27 cellular contexts compared by ENCODE assay signal in the genomic region with DNA sequence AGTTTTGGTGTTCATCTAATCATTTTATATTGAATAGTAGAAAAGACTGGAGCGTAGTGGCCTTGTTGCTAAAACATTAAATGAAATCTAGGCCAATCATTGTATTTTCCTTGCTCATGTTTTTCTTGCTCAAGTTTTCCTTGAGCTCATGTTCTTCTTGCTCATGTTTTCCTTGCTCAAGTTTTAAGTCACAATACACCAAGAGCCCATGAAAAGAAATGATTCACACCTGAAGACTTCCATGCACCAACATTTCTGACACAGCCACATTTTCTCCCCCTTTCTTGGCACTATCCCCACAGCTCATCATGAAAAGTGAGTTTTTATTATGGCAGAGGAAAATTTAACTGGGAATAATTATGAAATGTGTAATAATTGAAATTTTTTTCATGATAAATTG.
DNase-seq lines count a peak whose midpoint lies in the region; ATAC-seq, FAIRE-seq and TF ChIP-seq lines count a peak whose summit lies in the region.
"Had no signal": no experiment of that assay in that cellular context is flagged by ENCODE, and none has a peak within 500 bp of the region (broad histone marks: within the 10 kb centered on the region; RNA-seq: fewer than 3 reads in every experiment).

No MANE protein-coding gene starts in this region.

- H3K4me1 ChIP-seq in mammary epithelial cell (ENCODE audit: insufficient read depth, low read length), result peaks cover 36% of the 10 kb centered on the region
- H3K4me1 ChIP-seq in astrocyte (ENCODE audit: insufficient read depth, low read length), result peaks cover 55% of the 10 kb centered on the region
- H3K4me1 ChIP-seq in right cardiac atrium (ENCODE audit: control insufficient read depth, insufficient read depth, low read length), result no peaks in the 10 kb centered on the region

- H4K20me1 ChIP-seq in mammary epithelial cell (ENCODE audit: insufficient read depth, low read length), result no peaks in the 10 kb centered on the region
- no peaks in the 10 kb centered on the region for H4K20me1 ChIP-seq in astrocyte (ENCODE audit: insufficient read depth, low read length)

- H2AFZ ChIP-seq in mammary epithelial cell (ENCODE audit: low read depth, low read length), result no peak overlapping the region
- H2AFZ ChIP-seq in astrocyte (ENCODE audit: low read depth, low read length), result no peak overlapping the region

- CTCF ChIA-PET in mammary epithelial cell (lab: Charles Lee; ENCODE audit: low non-redundant PET), result no interaction called here
- CTCF ChIA-PET in MCF 10A (lab: Yijun Ruan, JAX), result interaction anchor here (0.6 kb wide), 1 partner anchor 156 kb away, joined by 3 read pairs; no protein-coding TSS in a partner anchor

- H3K4me2 ChIP-seq in mammary epithelial cell (ENCODE audit: insufficient read depth, low read depth, low read length), result no peak overlapping the region
- H3K4me2 ChIP-seq in astrocyte (ENCODE audit: low read length), result no peak overlapping the region
- H3K4me2 ChIP-seq: KMS-11 had no signal

- POLR2A ChIA-PET in MCF 10A (lab: Yijun Ruan, JAX), result no interaction called here

- FAIRE-seq in astrocyte (lab: Jason Lieb, UNC) (no peak), HTR-8/SVneo (lab: Jason Lieb, UNC) (no peak)
- FAIRE-seq: GM12892, RCC 7860 had no signal

- H3K4me3 ChIP-seq in mammary epithelial cell (replicated peaks in 1 of 3; ENCODE audit: insufficient read depth in 1 of 3, low read depth in 2 of 3, low read length in 3 of 3) (no peak overlapping the region), astrocyte (ENCODE audit: insufficient read depth, low read depth, low read length) (no peak overlapping the region), right cardiac atrium (ENCODE audit: low read length) (no peak overlapping the region)

- peaks cover 68% of the 10 kb centered on the region for H3K27me3 Mint-ChIP-seq in MCF 10A (ENCODE audit: insufficient read depth, unreplicated experiment)
- H3K27me3 Mint-ChIP-seq in astrocyte (ENCODE audit: low read depth, unreplicated experiment), result no peaks in the 10 kb centered on the region
- H3K27me3 Mint-ChIP-seq in glutamatergic neuron (ENCODE audit: unreplicated experiment), result no peaks in the 10 kb centered on the region
- H3K27me3 Mint-ChIP-seq: CD8-positive, alpha-beta memory T cell had no signal

- WGBS in mammary epithelial cell (ENCODE audit: low coverage, missing lambda C conversion rate), result 100% methylated on average over 1 of the region's 1 CpG
- 91% methylated on average over 1 of the region's 1 CpG for WGBS in right cardiac atrium

- dilution Hi-C loops in mammary epithelial cell (cut with HindIII; ENCODE audit: low sequenced_read_pairs), result no loop called here

- no peak for TF ChIP-seq CTCF in mammary epithelial cell (conservative IDR thresholded peaks at IDR 0.05 in 1 of 2, IDR thresholded peaks at IDR 0.05 in 1 of 2; ENCODE audit: extremely low read depth in 1 of 2, insufficient read depth in 1 of 2, low read depth in 1 of 2, low read length in 2 of 2)
- no peak for TF ChIP-seq CTCF in MCF 10A (IDR thresholded peaks at IDR 0.05; ENCODE audit: unreplicated experiment)
- no peak for TF ChIP-seq CTCF in astrocyte (IDR thresholded peaks at IDR 0.05; ENCODE audit: insufficient read depth, low read depth, low read length)
- TF ChIP-seq CTCF in glutamatergic neuron (IDR thresholded peaks at IDR 0.05; ENCODE audit: partially characterized antibody, unreplicated experiment), result no peak

- no peaks in the 10 kb centered on the region for H3K4me1 Mint-ChIP-seq in MCF 10A (ENCODE audit: insufficient read depth, unreplicated experiment)
- peaks cover 54% of the 10 kb centered on the region for H3K4me1 Mint-ChIP-seq in astrocyte (ENCODE audit: low read depth, unreplicated experiment)
- peaks cover 47% of the 10 kb centered on the region for H3K4me1 Mint-ChIP-seq in glutamatergic neuron (ENCODE audit: low read depth, unreplicated experiment)
- H3K4me1 Mint-ChIP-seq: CD14-positive monocyte; CD8-positive, alpha-beta memory T cell; IgD-negative memory B cell had no signal

- H3K36me3 Mint-ChIP-seq in MCF 10A (ENCODE audit: insufficient read depth, unreplicated experiment) (no peaks in the 10 kb centered on the region), astrocyte (ENCODE audit: low read depth, unreplicated experiment) (no peaks in the 10 kb centered on the region), glutamatergic neuron (ENCODE audit: unreplicated experiment) (no peaks in the 10 kb centered on the region)
- H3K36me3 Mint-ChIP-seq: CD14-positive monocyte; CD8-positive, alpha-beta memory T cell had no signal

- H3K9me3 ChIP-seq in mammary epithelial cell (replicated peaks; ENCODE audit: insufficient read depth, low read length) (no peaks in the 10 kb centered on the region), astrocyte (ENCODE audit: insufficient read depth, low read depth, low read length) (no peaks in the 10 kb centered on the region), right cardiac atrium (ENCODE audit: control insufficient read depth, low read length) (no peaks in the 10 kb centered on the region)
- H3K9me3 ChIP-seq: BE2C had no signal

- no peak overlapping the region for H3K9ac ChIP-seq in mammary epithelial cell (ENCODE audit: insufficient read depth, low read length)
- no peak overlapping the region for H3K9ac ChIP-seq in astrocyte (ENCODE audit: low read length)
- H3K9ac ChIP-seq: KMS-11 had no signal

- H3K4me3 Mint-ChIP-seq in MCF 10A (ENCODE audit: unreplicated experiment), result no peak overlapping the region
- H3K4me3 Mint-ChIP-seq in astrocyte (ENCODE audit: unreplicated experiment), result no peak overlapping the region
- no peak overlapping the region for H3K4me3 Mint-ChIP-seq in glutamatergic neuron (ENCODE audit: unreplicated experiment)
- H3K4me3 Mint-ChIP-seq: CD14-positive monocyte; CD8-positive, alpha-beta memory T cell; H9; IgD-negative memory B cell had no signal

- in situ Hi-C loops in mammary epithelial cell (cut with MboI; ENCODE audit: low sequenced_read_pairs in 2 of 2), result no loop called here

- H3K36me3 ChIP-seq in mammary epithelial cell (ENCODE audit: insufficient read depth, low read length) (no peaks in the 10 kb centered on the region), astrocyte (ENCODE audit: insufficient read depth, low read length) (no peaks in the 10 kb centered on the region)
- H3K36me3 ChIP-seq: BE2C had no signal

- no peaks in the 10 kb centered on the region for H3K79me2 ChIP-seq in mammary epithelial cell (ENCODE audit: insufficient read depth, low read length)
- no peaks in the 10 kb centered on the region for H3K79me2 ChIP-seq in astrocyte (ENCODE audit: insufficient read depth, low read length)

- no peak for ATAC-seq in right cardiac atrium
- ATAC-seq: SK-N-SH treated with all-trans-retinoic acid at 6 μM for 48 hours had no signal

- BruUV-seq in mammary epithelial cell (replicated peaks; lab: Mats Ljungman, UMichigan) (no TSS peak), MCF 10A (replicated peaks; lab: Mats Ljungman, UMichigan) (no TSS peak)

- H3K9me3 Mint-ChIP-seq in MCF 10A (ENCODE audit: unreplicated experiment), result no peaks in the 10 kb centered on the region
- H3K9me3 Mint-ChIP-seq in astrocyte (ENCODE audit: unreplicated experiment), result peaks cover 2% of the 10 kb centered on the region
- peaks cover 3% of the 10 kb centered on the region for H3K9me3 Mint-ChIP-seq in glutamatergic neuron (ENCODE audit: unreplicated experiment)

- intact Hi-C loops in mammary epithelial cell (cut with micrococcal nuclease) (no loop called here), MCF 10A (cut with micrococcal nuclease) (no loop called here), right cardiac atrium (cut with DNase I) (no loop called here)

- H3K27ac ChIP-seq in mammary epithelial cell (ENCODE audit: insufficient read depth, low read depth, low read length) (no peak overlapping the region), astrocyte (ENCODE audit: low read depth, low read length) (no peak overlapping the region), right cardiac atrium (ENCODE audit: low read length) (no peak overlapping the region)
- H3K27ac ChIP-seq: 22Rv1, KMS-11 had no signal

- H3K27me3 ChIP-seq in mammary epithelial cell (ENCODE audit: insufficient read depth, low read length) (no peaks in the 10 kb centered on the region), astrocyte (ENCODE audit: insufficient read depth, low read length) (no peaks in the 10 kb centered on the region), right cardiac atrium (ENCODE audit: control insufficient read depth, insufficient read depth) (no peaks in the 10 kb centered on the region)
- H3K27me3 ChIP-seq: BE2C had no signal

- H3K27ac Mint-ChIP-seq in MCF 10A (ENCODE audit: low read depth, unreplicated experiment), result no peak overlapping the region
- no peak overlapping the region for H3K27ac Mint-ChIP-seq in astrocyte (ENCODE audit: unreplicated experiment)
- peak overlapping the region; percentile 30 for H3K27ac Mint-ChIP-seq in glutamatergic neuron (ENCODE audit: unreplicated experiment)
- H3K27ac Mint-ChIP-seq: CD14-positive monocyte; CD8-positive, alpha-beta memory T cell; H9; IgD-negative memory B cell had no signal

- peak; percentile 40 for DNase-seq in mammary epithelial cell
- no peak for DNase-seq in MCF 10A (ENCODE audit: unreplicated experiment)
- peak; percentile 74 for DNase-seq in astrocyte (ENCODE audit: low read depth)
- no peak for DNase-seq in glutamatergic neuron
- no peak for DNase-seq in NCI-H146 treated with DMSO at 0.1 percent for 48 hours (lab: John Stamatoyannopoulos, UW; ENCODE audit: unreplicated experiment)
- no peak for DNase-seq in right cardiac atrium
- no peak for DNase-seq in HTR-8/SVneo (ENCODE audit: insufficient read length, low spot score)
- DNase-seq: ACHN; BE2C; CD8-positive, alpha-beta memory T cell; DMS 273 treated with DMSO at 0.1 percent for 48 hours; DMS79; EL; H9; NCI-H1092; NCI-H1417 treated with DMSO at 0.1 percent for 48 hours; NCI-H187 treated with DMSO at 0.1 percent for 48 hours; NCI-H2107; NCI-H524 treated with DMSO at 0.1 percent for 48 hours; NCI-H774 had no signal

Comparison
In these comparisons a context has a peak if more than half of its experiments do, and no peak if none do; other contexts are left out.
1. DNase-seq: peak in mammary epithelial cell (single experiment) and astrocyte (single experiment); none in MCF 10A (single experiment), glutamatergic neuron (single experiment), NCI-H146 treated with DMSO at 0.1 percent for 48 hours (single experiment), right cardiac atrium (0 of 3) and HTR-8/SVneo (single experiment).